ENCODE assay signal across 1 cellular context in the genomic region with DNA sequence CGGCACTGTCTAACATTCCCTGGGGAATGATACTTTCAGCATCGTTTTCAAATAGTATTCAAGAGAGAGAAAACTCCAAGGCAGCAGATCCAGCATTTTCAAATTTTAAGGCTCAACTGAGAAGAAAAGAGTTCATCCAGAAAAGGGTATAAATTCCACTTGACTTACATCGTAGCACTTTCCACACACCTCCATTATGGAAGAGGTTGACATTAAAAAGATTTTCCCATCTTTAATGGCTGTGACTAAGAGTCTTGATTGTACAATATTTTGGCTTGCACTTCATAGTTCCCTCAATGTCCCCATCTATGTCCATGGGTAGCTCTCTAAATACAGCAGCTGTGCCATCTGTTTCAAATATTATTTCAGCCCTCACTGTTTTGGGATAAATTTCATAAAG.
TF ChIP-seq lines count a peak whose summit lies in the region.

No MANE protein-coding gene starts in this region.

TF ChIP-seq in HEK293, 187 proteins besides CTCF, POLR2A, EP300 and RAD21 (continued from another document):
- peak; percentile 95 for TF ChIP-seq ZNF510 (tag by site-specific recombination; IDR thresholded peaks at IDR 0.05; ENCODE audit: insufficient replicate concordance)
TF ChIP-seq in HEK293: peak in this region for 1.
